ENCODE assay signal across 8 cellular contexts in the genomic region with DNA sequence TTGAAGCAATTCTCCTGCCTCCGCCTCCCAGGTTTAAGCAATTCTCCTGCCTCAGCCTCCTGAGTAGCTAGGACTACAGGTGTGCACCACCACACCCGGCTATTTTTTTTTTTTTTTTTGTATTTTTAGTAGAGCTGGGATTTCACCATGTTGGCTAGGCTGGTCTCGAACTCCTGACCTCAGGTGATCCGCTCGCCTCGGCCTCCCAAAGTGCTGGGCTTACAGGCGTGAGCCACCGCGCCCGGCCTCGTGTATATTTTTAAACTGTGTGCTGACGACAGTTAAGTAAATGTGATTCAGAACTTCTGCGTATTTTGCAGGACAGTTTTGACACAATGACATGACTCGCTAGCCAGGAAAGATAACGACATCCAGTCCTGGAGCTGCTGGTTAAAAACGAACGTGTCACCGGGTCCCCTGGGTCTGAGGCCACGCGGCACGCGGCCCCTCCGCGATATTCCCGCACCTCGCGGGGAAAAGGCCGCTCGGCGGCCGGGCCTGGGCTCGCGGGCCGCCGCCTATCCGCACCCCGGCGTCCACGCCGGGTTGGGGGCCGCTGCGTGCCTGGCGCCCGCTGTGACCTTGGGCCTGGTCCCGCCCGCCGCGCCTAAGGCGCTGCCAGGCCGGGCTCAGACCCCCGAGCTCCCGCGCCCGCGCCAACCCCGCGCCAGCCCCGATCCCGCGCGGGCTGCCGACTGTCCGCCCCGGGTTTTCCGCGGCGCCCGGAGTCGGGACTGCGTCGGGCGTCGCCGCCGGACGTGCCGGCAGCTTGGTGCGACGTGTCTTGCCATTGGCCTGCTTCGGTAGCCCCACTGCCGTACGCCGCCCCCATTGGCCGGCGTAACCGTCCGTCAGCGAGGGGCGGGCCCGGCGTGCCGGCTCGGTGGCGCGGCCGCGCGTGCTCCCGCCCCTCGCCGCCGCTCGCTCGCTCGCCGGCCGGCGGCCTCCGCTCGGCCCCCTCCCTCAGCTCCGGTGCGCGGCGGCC. TPM values are rescaled to one million over a fixed set of nuclear protein-coding genes. Genes with fewer than 3 reads are reported as not detected.
DNase-seq lines count a peak whose midpoint lies in the region; ATAC-seq and TF ChIP-seq lines count a peak whose summit lies in the region.

A gene (plus strand): TSS at position 907 of the 985 bp plus-strand sequence. CDS start 157 bp downstream, outside the sequence.

- H3K9ac ChIP-seq in mucosa of rectum (ENCODE audit: low read depth in 1 of 2, low read length in 2 of 2), result peak within 1 kb of the TSS; percentile 77 to 86

- no peaks in the 10 kb centered on the region for H3K27me3 Mint-ChIP-seq in IgD-negative memory B cell
- no peaks in the 10 kb centered on the region for H3K27me3 Mint-ChIP-seq in activated T-cell treated with anti-CD3 and anti-CD28 coated beads, Interleukin-2, amount 50 U/mL, for 24 hours

- peaks cover 6% of the 10 kb centered on the region; the same call in 1 of the 2 replicates for H3K4me1 ChIP-seq in Panc1 (ENCODE audit: control insufficient read depth, insufficient read depth, low read length)
- H3K4me1 ChIP-seq in mucosa of rectum (ENCODE audit: control insufficient read depth in 2 of 2, insufficient read depth in 2 of 2, low read length in 2 of 2), result peaks cover 2 to 6% of the 10 kb centered on the region in 2 donors

- H3K4me3 ChIP-seq in Panc1 (ENCODE audit: low read depth in 2 of 2, low read length in 2 of 2) (peak within 1 kb of the TSS; percentile 68 to 87), mucosa of rectum (ENCODE audit: low read length in 2 of 2) (peak within 1 kb of the TSS; percentile 75 to 80)

- POLR2A ChIA-PET in Panc1 (lab: Charles Lee), result interaction anchor here (0.6 to 0.9 kb wide), 3 partner anchors 18 to 26 kb away, joined by 3 to 5 read pairs (median 4); no protein-coding TSS in a partner anchor

- BruUV-seq in Panc1 (replicated peaks; lab: Mats Ljungman, UMichigan), result no TSS peak

- TF ChIP-seq CTCF in Panc1 (IDR thresholded peaks at IDR 0.05), result no peak

- in situ Hi-C loops in Panc1 (cut with HindIII; ENCODE audit: low pct_unique_long_range_greater_than_20kb, low sequenced_read_pairs), result no loop called here

- no peaks in the 10 kb centered on the region for H3K9me3 ChIP-seq in Panc1 (ENCODE audit: control insufficient read depth, insufficient read depth, low read depth, low read length)
- no peaks in the 10 kb centered on the region for H3K9me3 ChIP-seq in mucosa of rectum (ENCODE audit: control insufficient read depth in 2 of 2, low read length in 2 of 2)

- no peaks in the 10 kb centered on the region for H3K27me3 ChIP-seq in Panc1 (ENCODE audit: control insufficient read depth, insufficient read depth, low read length)
- no peaks in the 10 kb centered on the region for H3K27me3 ChIP-seq in mucosa of rectum (ENCODE audit: control insufficient read depth in 2 of 2, insufficient read depth in 2 of 2, low read length in 2 of 2)

- H3K27ac ChIP-seq in Panc1 (ENCODE audit: low read length) (peak within 1 kb of the TSS; percentile 89), mucosa of rectum (ENCODE audit: low read depth in 2 of 2, low read length in 2 of 2) (peak within 1 kb of the TSS; percentile 90)

- peak; percentile 85 for ATAC-seq in GM21528 (IDR thresholded peaks at IDR 0.05; ENCODE audit: low FRiP score, unreplicated experiment)
- ATAC-seq in Panc1, result peak; percentile 99

- no peaks in the 10 kb centered on the region for H3K9me3 Mint-ChIP-seq in IgD-negative memory B cell
- no peaks in the 10 kb centered on the region for H3K9me3 Mint-ChIP-seq in activated T-cell treated with anti-CD3 and anti-CD28 coated beads, Interleukin-2, amount 50 U/mL, for 24 hours

- peak; percentile 64 for DNase-seq in DMS114 treated with DMSO at 0.1 percent for 48 hours (lab: John Stamatoyannopoulos, UW; ENCODE audit: unreplicated experiment)
- DNase-seq in Panc1 (ENCODE audit: low read depth, low spot score), result no peak
- peak; percentile 97 for DNase-seq in activated T-cell treated with anti-CD3 and anti-CD28 coated beads, Interleukin-2, amount 50 U/mL, for 24 hours
- peak; percentile 97 to 98 for DNase-seq in erythroblast (lab: John Stamatoyannopoulos, UW)
- DNase-seq in stimulated activated CD8-positive, alpha-beta memory T cell treated with anti-CD3 and anti-CD28 coated beads, Interleukin-4, amount 100 ng/mL, for 24 hours (ENCODE audit: low read depth), result peak; percentile 90

- peaks cover 12 to 20% (median 16%) of the 10 kb centered on the region in 3 donors for H3K4me1 Mint-ChIP-seq in IgD-negative memory B cell
- peaks cover 27% of the 10 kb centered on the region for H3K4me1 Mint-ChIP-seq in activated T-cell treated with anti-CD3 and anti-CD28 coated beads, Interleukin-2, amount 50 U/mL, for 24 hours (ENCODE audit: low read depth)

- intact Hi-C loops in Panc1 (cut with micrococcal nuclease; ENCODE audit: unreplicated experiment), result no loop called here

- peak; percentile 82 for TF ChIP-seq POLR2A in erythroblast (IDR thresholded peaks at IDR 0.05; ENCODE audit: low read length)

- H3K36me3 Mint-ChIP-seq in IgD-negative memory B cell, result no peaks in the 10 kb centered on the region
- H3K36me3 Mint-ChIP-seq in activated T-cell treated with anti-CD3 and anti-CD28 coated beads, Interleukin-2, amount 50 U/mL, for 24 hours (ENCODE audit: low read depth), result peaks cover 28% of the 10 kb centered on the region

- peak within 1 kb of the TSS; percentile 83 to 96 (median 94) for H3K4me3 Mint-ChIP-seq in IgD-negative memory B cell
- peak within 1 kb of the TSS; percentile 86 for H3K4me3 Mint-ChIP-seq in activated T-cell treated with anti-CD3 and anti-CD28 coated beads, Interleukin-2, amount 50 U/mL, for 24 hours

- CTCF ChIA-PET in Panc1 (lab: Charles Lee), result no interaction called here

- H3K36me3 ChIP-seq in Panc1 (ENCODE audit: control insufficient read depth, insufficient read depth, low read length) (peaks cover 3% of the 10 kb centered on the region; the same call in 1 of the 2 replicates), mucosa of rectum (ENCODE audit: control insufficient read depth in 2 of 2, insufficient read depth in 2 of 2, low read length in 2 of 2) (no peaks in the 10 kb centered on the region)

- peak within 1 kb of the TSS; percentile 63 to 91 (median 84) for H3K27ac Mint-ChIP-seq in IgD-negative memory B cell
- peak within 1 kb of the TSS; percentile 91 for H3K27ac Mint-ChIP-seq in activated T-cell treated with anti-CD3 and anti-CD28 coated beads, Interleukin-2, amount 50 U/mL, for 24 hours

RNA-seq across cellular contexts. Expression of the gene that starts here (rescaled TPM):
- 5.8 TPM for polyA plus RNA-seq in IgD-negative memory B cell
- total RNA-seq in Panc1 (2021; ENCODE audit: unreplicated experiment), result 143 TPM
- polyA plus RNA-seq in Panc1 (2012; ENCODE audit: insufficient read length), result 103 TPM
